ENCODE assay signal across 1 cellular context in genomic region chr4:119690871-119691270, GRCh38.
TF ChIP-seq lines count a peak whose summit lies in the region.

No MANE protein-coding gene starts in this region.

TF ChIP-seq in HCT116, 20 proteins besides CTCF, POLR2A, EP300 and RAD21 (continued from another document):
- TF ChIP-seq REST (IDR thresholded peaks at IDR 0.05; ENCODE audit: low read depth) (no peak), JUND (IDR thresholded peaks at IDR 0.05) (no peak), EZH2 (IDR thresholded peaks at IDR 0.05) (no peak), ZFX (IDR thresholded peaks at IDR 0.05) (no peak), EGR1 (IDR thresholded peaks at IDR 0.05; ENCODE audit: low read depth) (no peak), SRF (IDR thresholded peaks at IDR 0.05; ENCODE audit: low read depth) (no peak), SP1 (IDR thresholded peaks at IDR 0.05; ENCODE audit: low read depth) (no peak), FOSL1 (IDR thresholded peaks at IDR 0.05; ENCODE audit: low read depth) (no peak), POLR2AphosphoS5 (IDR thresholded peaks at IDR 0.05; ENCODE audit: low read depth, low read length) (no peak), YY1 (IDR thresholded peaks at IDR 0.05; ENCODE audit: extremely low read depth, insufficient replicate concordance, low read depth, low read length) (no peak), TCF7L2 (IDR thresholded peaks at IDR 0.05; ENCODE audit: borderline replicate concordance, extremely low read depth, insufficient read depth, insufficient read length) (no peak), CEBPB (IDR thresholded peaks at IDR 0.05; ENCODE audit: low read depth) (no peak), EZH2phosphoT487 (IDR thresholded peaks at IDR 0.05; ENCODE audit: borderline replicate concordance) (no peak)
- TF ChIP-seq, protein P1, sequence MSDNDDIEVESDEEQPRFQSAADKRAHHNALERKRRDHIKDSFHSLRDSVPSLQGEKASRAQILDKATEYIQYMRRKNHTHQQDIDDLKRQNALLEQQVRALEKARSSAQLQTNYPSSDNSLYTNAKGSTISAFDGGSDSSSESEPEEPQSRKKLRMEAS (IDR thresholded peaks at IDR 0.05), result no peak
- TF ChIP-seq, protein P2, sequence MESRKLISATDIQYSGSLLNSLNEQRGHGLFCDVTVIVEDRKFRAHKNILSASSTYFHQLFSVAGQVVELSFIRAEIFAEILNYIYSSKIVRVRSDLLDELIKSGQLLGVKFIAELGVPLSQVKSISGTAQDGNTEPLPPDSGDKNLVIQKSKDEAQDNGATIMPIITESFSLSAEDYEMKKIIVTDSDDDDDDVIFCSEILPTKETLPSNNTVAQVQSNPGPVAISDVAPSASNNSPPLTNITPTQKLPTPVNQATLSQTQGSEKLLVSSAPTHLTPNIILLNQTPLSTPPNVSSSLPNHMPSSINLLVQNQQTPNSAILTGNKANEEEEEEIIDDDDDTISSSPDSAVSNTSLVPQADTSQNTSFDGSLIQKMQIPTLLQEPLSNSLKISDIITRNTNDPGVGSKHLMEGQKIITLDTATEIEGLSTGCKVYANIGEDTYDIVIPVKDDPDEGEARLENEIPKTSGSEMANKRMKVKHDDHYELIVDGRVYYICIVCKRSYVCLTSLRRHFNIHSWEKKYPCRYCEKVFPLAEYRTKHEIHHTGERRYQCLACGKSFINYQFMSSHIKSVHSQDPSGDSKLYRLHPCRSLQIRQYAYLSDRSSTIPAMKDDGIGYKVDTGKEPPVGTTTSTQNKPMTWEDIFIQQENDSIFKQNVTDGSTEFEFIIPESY (IDR thresholded peaks at IDR 0.05; ENCODE audit: extremely low read depth, insufficient replicate concordance, low read length), result no peak
